8 cellular contexts compared by ENCODE assay signal in the genomic region with DNA sequence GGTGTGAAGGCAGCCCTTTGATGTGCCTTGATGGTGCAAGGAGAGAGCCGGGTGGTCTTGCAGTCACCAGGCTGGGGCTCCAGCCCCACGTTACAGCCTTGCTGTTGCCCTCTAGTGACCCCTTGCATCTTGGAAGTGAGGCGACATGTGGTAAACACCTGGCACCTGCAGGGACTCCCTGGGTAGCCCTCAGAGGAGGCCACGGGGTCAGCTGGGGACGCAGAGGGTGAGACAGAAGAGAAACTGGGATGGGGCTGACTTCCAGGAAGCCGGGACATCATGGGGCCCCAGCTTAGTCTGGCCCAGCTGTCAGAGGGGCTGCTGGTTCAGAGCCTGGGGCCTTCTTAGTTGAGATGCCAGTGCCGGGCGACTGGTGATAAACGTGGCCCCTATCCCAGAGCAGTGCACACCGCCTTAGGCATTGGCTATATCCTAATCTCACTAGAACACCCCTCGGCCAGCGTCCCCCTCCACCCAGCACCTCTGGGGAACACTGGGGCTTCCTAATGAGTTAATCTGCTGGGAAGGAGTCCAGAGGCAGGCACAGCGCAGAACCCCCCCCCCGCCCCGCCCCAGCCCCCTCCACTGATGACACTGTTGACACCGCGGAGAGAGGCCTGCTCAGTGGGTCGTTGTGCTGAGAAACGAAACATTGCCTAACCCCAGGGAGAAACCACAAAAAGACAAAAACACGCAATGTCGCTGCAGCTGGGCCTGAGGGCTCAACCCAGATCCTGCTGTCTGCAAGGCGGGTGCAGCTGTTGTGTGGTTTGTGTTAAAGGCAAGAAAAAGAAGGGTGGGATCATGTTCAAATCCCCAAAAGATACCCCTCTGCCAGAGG.
DNase-seq lines count a peak whose midpoint lies in the region; ATAC-seq lines count a peak whose summit lies in the region.

No MANE protein-coding gene starts in this region.

- H3K36me3 Mint-ChIP-seq in activated naive CD8-positive, alpha-beta T cell treated with anti-CD3 and anti-CD28 coated beads, Interleukin-2, amount 50 U/mL, for 24 hours (ENCODE audit: low read depth), result no peaks in the 10 kb centered on the region

- DNase-seq in NCI-H510A (lab: John Stamatoyannopoulos, UW) (peak; percentile 27), NCI-H510A treated with DMSO at 0.1 percent for 48 hours (lab: John Stamatoyannopoulos, UW) (no peak), T follicular helper cell (ENCODE audit: low read depth) (peak; percentile 54), mucosa of gallbladder (ENCODE audit: low spot score) (peak; percentile 31), DMS153 (lab: John Stamatoyannopoulos, UW) (no peak)
- peak; percentile 53 for DNase-seq in activated naive CD8-positive, alpha-beta T cell treated with anti-CD3 and anti-CD28 coated beads, Interleukin-2, amount 50 U/mL, for 24 hours
- peak; percentile 64 to 74 for DNase-seq in stimulated activated naive CD8-positive, alpha-beta T cell treated with anti-CD3 and anti-CD28 coated beads, Interleukin-15, amount 100 ng/mL, for 72 hours

- ATAC-seq in HG03097 (IDR thresholded peaks at IDR 0.05; ENCODE audit: low FRiP score, unreplicated experiment), result peak; percentile 34
- peak; percentile 51 for ATAC-seq in activated naive CD8-positive, alpha-beta T cell treated with anti-CD3 and anti-CD28 coated beads, Interleukin-2, amount 50 U/mL, for 24 hours
- peak; percentile 80 for ATAC-seq in stimulated activated naive CD8-positive, alpha-beta T cell treated with anti-CD3 and anti-CD28 coated beads, Interleukin-15, amount 100 ng/mL, for 72 hours

- H3K27ac Mint-ChIP-seq in activated naive CD8-positive, alpha-beta T cell treated with anti-CD3 and anti-CD28 coated beads, Interleukin-2, amount 50 U/mL, for 24 hours, result peak overlapping the region; percentile 82
- peak overlapping the region; percentile 73 to 97 for H3K27ac Mint-ChIP-seq in stimulated activated naive CD8-positive, alpha-beta T cell treated with anti-CD3 and anti-CD28 coated beads, Interleukin-15, amount 100 ng/mL, for 72 hours

- peaks cover 68% of the 10 kb centered on the region for H3K4me1 Mint-ChIP-seq in activated naive CD8-positive, alpha-beta T cell treated with anti-CD3 and anti-CD28 coated beads, Interleukin-2, amount 50 U/mL, for 24 hours
- H3K4me1 Mint-ChIP-seq in stimulated activated naive CD8-positive, alpha-beta T cell treated with anti-CD3 and anti-CD28 coated beads, Interleukin-15, amount 100 ng/mL, for 72 hours, result peaks cover 95% of the 10 kb centered on the region

- H3K4me3 Mint-ChIP-seq in activated naive CD8-positive, alpha-beta T cell treated with anti-CD3 and anti-CD28 coated beads, Interleukin-2, amount 50 U/mL, for 24 hours, result peak overlapping the region; percentile 69
- H3K4me3 Mint-ChIP-seq in stimulated activated naive CD8-positive, alpha-beta T cell treated with anti-CD3 and anti-CD28 coated beads, Interleukin-15, amount 100 ng/mL, for 72 hours, result peak overlapping the region; percentile 57 to 78

- no peaks in the 10 kb centered on the region for H3K9me3 Mint-ChIP-seq in activated naive CD8-positive, alpha-beta T cell treated with anti-CD3 and anti-CD28 coated beads, Interleukin-2, amount 50 U/mL, for 24 hours
- H3K9me3 Mint-ChIP-seq in stimulated activated naive CD8-positive, alpha-beta T cell treated with anti-CD3 and anti-CD28 coated beads, Interleukin-15, amount 100 ng/mL, for 72 hours, result no peaks in the 10 kb centered on the region

- H3K27me3 Mint-ChIP-seq in activated naive CD8-positive, alpha-beta T cell treated with anti-CD3 and anti-CD28 coated beads, Interleukin-2, amount 50 U/mL, for 24 hours, result peaks cover 3% of the 10 kb centered on the region
- H3K27me3 Mint-ChIP-seq in stimulated activated naive CD8-positive, alpha-beta T cell treated with anti-CD3 and anti-CD28 coated beads, Interleukin-15, amount 100 ng/mL, for 72 hours, result peaks cover 8% of the 10 kb centered on the region

Comparison
In these comparisons a context has a peak if more than half of its experiments do, and no peak if none do; other contexts are left out.
1. DNase-seq: peak in NCI-H510A (single experiment), T follicular helper cell (single experiment), activated naive CD8-positive, alpha-beta T cell treated with anti-CD3 and anti-CD28 coated beads, Interleukin-2, amount 50 U/mL, for 24 hours (single experiment), mucosa of gallbladder (single experiment) and stimulated activated naive CD8-positive, alpha-beta T cell treated with anti-CD3 and anti-CD28 coated beads, Interleukin-15, amount 100 ng/mL, for 72 hours (2 of 2); none in NCI-H510A treated with DMSO at 0.1 percent for 48 hours (single experiment) and DMS153 (single experiment).
2. Peak in every context shown above with its lines, with median percentiles within 50 percentile points of each other: ATAC-seq.